18 cellular contexts compared by ENCODE assay signal in the genomic region with DNA sequence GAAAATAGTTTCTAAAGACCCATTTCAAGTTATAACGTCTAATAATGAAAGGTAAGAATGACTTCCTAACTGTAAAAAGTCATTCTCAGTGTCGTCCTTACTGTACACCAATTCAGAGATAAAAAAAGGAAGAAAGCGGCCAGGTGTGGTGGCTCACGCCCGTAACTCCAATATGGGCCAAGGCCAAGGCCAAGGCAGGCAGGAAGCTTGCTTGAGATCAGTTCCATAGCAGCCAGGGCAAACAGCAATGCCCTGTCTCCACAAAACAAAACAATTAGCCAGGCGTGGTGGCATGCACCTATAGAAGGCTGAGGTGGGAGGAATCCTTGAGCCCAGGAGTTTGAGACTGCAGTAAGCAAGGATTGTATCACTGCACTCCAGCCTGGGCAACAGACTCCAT. TPM values are rescaled to one million over a fixed set of nuclear protein-coding genes. Genes with fewer than 3 reads are reported as not detected.
DNase-seq lines count a peak whose midpoint lies in the region; ATAC-seq, FAIRE-seq and TF ChIP-seq lines count a peak whose summit lies in the region.
"Had no signal": no experiment of that assay in that cellular context is flagged by ENCODE, and none has a peak within 500 bp of the region (broad histone marks: within the 10 kb centered on the region; RNA-seq: fewer than 3 reads in every experiment).

No MANE protein-coding gene starts in this region.

- no peaks in the 10 kb centered on the region for H3K27me3 Mint-ChIP-seq in activated CD4-positive, alpha-beta T cell treated with anti-CD3 and anti-CD28 coated beads, Interleukin-2, amount 10 ng/mL, durations not matched to agents 7 days and 5 days
- H3K27me3 Mint-ChIP-seq in activated CD4-positive, alpha-beta T cell treated with anti-CD3 and anti-CD28 coated beads, Interleukin-2, amount 10 ng/mL, durations not matched to agents 24 days and 14 days = no peaks in the 10 kb centered on the region
- H3K27me3 Mint-ChIP-seq in chondrocyte (ENCODE audit: low read depth) = no peaks in the 10 kb centered on the region

- H3K27ac ChIP-seq in pancreas (no peak overlapping the region), foreskin keratinocyte (no peak overlapping the region)
- H3K27ac ChIP-seq: 22Rv1 had no signal

- H3K36me3 Mint-ChIP-seq in activated CD4-positive, alpha-beta T cell treated with anti-CD3 and anti-CD28 coated beads, Interleukin-2, amount 10 ng/mL, durations not matched to agents 7 days and 5 days (ENCODE audit: low read depth) = peaks cover 19% of the 10 kb centered on the region
- peaks cover 37% of the 10 kb centered on the region for H3K36me3 Mint-ChIP-seq in activated CD4-positive, alpha-beta T cell treated with anti-CD3 and anti-CD28 coated beads, Interleukin-2, amount 10 ng/mL, durations not matched to agents 24 days and 14 days (ENCODE audit: low read depth)
- peaks cover 23% of the 10 kb centered on the region for H3K36me3 Mint-ChIP-seq in chondrocyte (ENCODE audit: low read depth)

- intact Hi-C loops in activated CD4-positive, alpha-beta T cell treated with anti-CD3 and anti-CD28 coated beads, Interleukin-2, amount 10 ng/mL, durations not matched to agents 24 days and 14 days (cut with micrococcal nuclease) = no loop called here
- intact Hi-C loops in pancreas (cut with DNase I) = no loop called here

- POLR2A ChIA-PET in activated CD4-positive, alpha-beta T cell treated with anti-CD3 and anti-CD28 coated beads, Interleukin-2, amount 10 ng/mL, durations not matched to agents 7 days and 5 days (lab: Charles Lee) = no interaction called here

- H3K4me1 Mint-ChIP-seq in activated CD4-positive, alpha-beta T cell treated with anti-CD3 and anti-CD28 coated beads, Interleukin-2, amount 10 ng/mL, durations not matched to agents 7 days and 5 days = no peaks in the 10 kb centered on the region
- no peaks in the 10 kb centered on the region for H3K4me1 Mint-ChIP-seq in activated CD4-positive, alpha-beta T cell treated with anti-CD3 and anti-CD28 coated beads, Interleukin-2, amount 10 ng/mL, durations not matched to agents 24 days and 14 days
- H3K4me1 Mint-ChIP-seq in chondrocyte (ENCODE audit: low read depth) = peaks cover 11% of the 10 kb centered on the region
- H3K4me1 Mint-ChIP-seq: CD14-positive monocyte, H9 had no signal

- no peak overlapping the region for H3K4me3 Mint-ChIP-seq in activated CD4-positive, alpha-beta T cell treated with anti-CD3 and anti-CD28 coated beads, Interleukin-2, amount 10 ng/mL, durations not matched to agents 7 days and 5 days
- no peak overlapping the region for H3K4me3 Mint-ChIP-seq in activated CD4-positive, alpha-beta T cell treated with anti-CD3 and anti-CD28 coated beads, Interleukin-2, amount 10 ng/mL, durations not matched to agents 24 days and 14 days
- H3K4me3 Mint-ChIP-seq in chondrocyte (ENCODE audit: unreplicated experiment) = no peak overlapping the region
- H3K4me3 Mint-ChIP-seq: CD14-positive monocyte; CD8-positive, alpha-beta T cell; H9 had no signal

- CTCF ChIA-PET in activated CD4-positive, alpha-beta T cell treated with anti-CD3 and anti-CD28 coated beads, Interleukin-2, amount 10 ng/mL, durations not matched to agents 7 days and 5 days (lab: Charles Lee) = interaction anchor here (0.7 kb wide), 1 partner anchor 396 kb away, joined by 3 read pairs; no protein-coding TSS in a partner anchor

- peak overlapping the region; percentile 19 for H3K27ac Mint-ChIP-seq in activated CD4-positive, alpha-beta T cell treated with anti-CD3 and anti-CD28 coated beads, Interleukin-2, amount 10 ng/mL, durations not matched to agents 7 days and 5 days
- no peak overlapping the region for H3K27ac Mint-ChIP-seq in activated CD4-positive, alpha-beta T cell treated with anti-CD3 and anti-CD28 coated beads, Interleukin-2, amount 10 ng/mL, durations not matched to agents 24 days and 14 days
- peak overlapping the region; percentile 63 for H3K27ac Mint-ChIP-seq in chondrocyte (ENCODE audit: unreplicated experiment)
- H3K27ac Mint-ChIP-seq: CD14-positive monocyte; CD8-positive, alpha-beta T cell had no signal

- H3K4me1 ChIP-seq in pancreas (peaks cover 0 to 4% (median 0%) of the 10 kb centered on the region in 3 donors), foreskin keratinocyte (peaks cover 4% of the 10 kb centered on the region)

- no peak for FAIRE-seq in pancreas (lab: Jason Lieb, UNC)
- FAIRE-seq: D721Med, G401.6, GM12891 had no signal

- 40 to 47% methylated on average over 6 of the region's 6 CpGs for WGBS in pancreas, 2 donors

- TF ChIP-seq CTCF in chondrocyte (IDR thresholded peaks at IDR 0.05) = no peak
- no peak for TF ChIP-seq CTCF in pancreas (IDR thresholded peaks at IDR 0.05)
- TF ChIP-seq CTCF in foreskin keratinocyte (conservative IDR thresholded peaks at IDR 0.05) = no peak

- H3K9me3 ChIP-seq in pancreas = no peaks in the 10 kb centered on the region

- no peak for DNase-seq in activated CD4-positive, alpha-beta T cell treated with anti-CD3 and anti-CD28 coated beads, Interleukin-2, amount 10 ng/mL, durations not matched to agents 7 days and 5 days
- no peak for DNase-seq in activated CD4-positive, alpha-beta T cell treated with anti-CD3 and anti-CD28 coated beads, Interleukin-2, amount 10 ng/mL, durations not matched to agents 24 days and 14 days
- no peak for DNase-seq in chondrocyte (ENCODE audit: low spot score)
- DNase-seq in pancreas = peak in 4 of 6 donors; percentile 24 to 60 (median 44)
- DNase-seq in SW480 (ENCODE audit: low spot score) = no peak
- no peak for DNase-seq in foreskin keratinocyte
- DNase-seq in NAMALWA (ENCODE audit: low spot score) = no peak
- DNase-seq: CD8-positive, alpha-beta T cell; COR-L47; DMS153; DMS79 treated with DMSO at 0.1 percent for 48 hours; GOT3; H9 had no signal

- H3K9me3 Mint-ChIP-seq in activated CD4-positive, alpha-beta T cell treated with anti-CD3 and anti-CD28 coated beads, Interleukin-2, amount 10 ng/mL, durations not matched to agents 7 days and 5 days = no peaks in the 10 kb centered on the region
- no peaks in the 10 kb centered on the region for H3K9me3 Mint-ChIP-seq in activated CD4-positive, alpha-beta T cell treated with anti-CD3 and anti-CD28 coated beads, Interleukin-2, amount 10 ng/mL, durations not matched to agents 24 days and 14 days
- H3K9me3 Mint-ChIP-seq in chondrocyte (ENCODE audit: low read depth) = no peaks in the 10 kb centered on the region
- H3K9me3 Mint-ChIP-seq: CD8-positive, alpha-beta T cell; H9 had no signal

- ATAC-seq in pancreas = peak; percentile 78 to 92 (median 85)
- no peak for ATAC-seq in foreskin keratinocyte
- ATAC-seq: CD8-positive, alpha-beta T cell had no signal

- peaks cover 0 to 14% (median 0%) of the 10 kb centered on the region in 3 donors for H3K36me3 ChIP-seq in pancreas

- H3K4me3 ChIP-seq in pancreas = no peak overlapping the region

- H3K27me3 ChIP-seq in pancreas = no peaks in the 10 kb centered on the region
- no peaks in the 10 kb centered on the region for H3K27me3 ChIP-seq in foreskin keratinocyte

RNA-seq across cellular contexts. Expression of a gene that starts 31.9 kb away (rescaled TPM):
- total RNA-seq in activated CD4-positive, alpha-beta T cell treated with anti-CD3 and anti-CD28 coated beads, Interleukin-2, amount 10 ng/mL, durations not matched to agents 7 days and 5 days = 10 to 100 TPM; 54.4 to 64.8 TPM
- 65.5 and 70.8 TPM in 2 replicates for total RNA-seq in activated CD4-positive, alpha-beta T cell treated with anti-CD3 and anti-CD28 coated beads, Interleukin-2, amount 10 ng/mL, durations not matched to agents 24 days and 14 days
- total RNA-seq in chondrocyte (57.6 to 69.4 TPM (median 62.5 TPM) in 3 replicates), pancreas (10 to 100 TPM; 18.3 to 39.0 (median 23.2) TPM), foreskin keratinocyte (17.8 and 21.5 TPM in 2 replicates)
- polyA plus RNA-seq in pancreas (1 to 10 TPM; 4.2 to 5.9 TPM), foreskin keratinocyte (2.9 and 3.0 TPM in 2 replicates)

Comparison
In these comparisons a context has a peak if more than half of its experiments do, and no peak if none do; other contexts are left out.
1. DNase-seq: peak in pancreas (4 of 6); none in activated CD4-positive, alpha-beta T cell treated with anti-CD3 and anti-CD28 coated beads, Interleukin-2, amount 10 ng/mL, durations not matched to agents 7 days and 5 days (single experiment), activated CD4-positive, alpha-beta T cell treated with anti-CD3 and anti-CD28 coated beads, Interleukin-2, amount 10 ng/mL, durations not matched to agents 24 days and 14 days (single experiment), chondrocyte (single experiment), SW480 (single experiment), foreskin keratinocyte (0 of 2) and NAMALWA (single experiment).